In the genomic region with DNA sequence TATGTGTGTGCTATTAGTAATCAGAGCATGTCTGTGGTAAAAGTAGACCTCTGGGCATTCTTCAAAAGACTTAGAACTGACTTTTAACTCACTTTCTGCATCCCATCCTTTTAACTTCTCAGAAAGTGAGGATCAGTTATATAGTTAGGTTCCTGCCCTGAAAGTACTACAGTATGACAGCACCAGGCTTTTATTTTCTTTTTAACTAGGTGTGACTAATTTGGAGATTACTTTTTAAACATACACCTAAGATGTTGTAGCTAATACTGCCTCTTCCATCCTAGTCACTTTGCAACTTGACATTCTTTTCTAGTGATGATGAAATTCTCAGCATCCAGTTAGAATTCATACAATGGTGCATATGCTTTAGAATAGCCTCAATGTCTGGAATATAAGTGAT, we compare ENCODE assay signal across 16 cellular contexts. TPM values are rescaled to one million over a fixed set of nuclear protein-coding genes. Genes with fewer than 3 reads are reported as not detected.
DNase-seq lines count a peak whose midpoint lies in the region; ATAC-seq and TF ChIP-seq lines count a peak whose summit lies in the region.
"Had no signal": no experiment of that assay in that cellular context is flagged by ENCODE, and none has a peak within 500 bp of the region (broad histone marks: within the 10 kb centered on the region; RNA-seq: fewer than 3 reads in every experiment).

No MANE protein-coding gene starts in this region.

- H3K4ac ChIP-seq in IMR-90 (ENCODE audit: low read depth, low read length), result no peak overlapping the region

- H3K79me1 ChIP-seq in IMR-90 (ENCODE audit: low read depth in 1 of 2, low read length in 2 of 2), result peaks cover 0 to 16% of the 10 kb centered on the region in 2 experiments; a peak in 1 of 4 replicates

- H3K27me3 ChIP-seq in IMR-90 (ENCODE audit: control insufficient read depth, insufficient read depth, low read length), result no peaks in the 10 kb centered on the region
- H3K27me3 ChIP-seq: testis had no signal

- no peak overlapping the region for H3K4me2 ChIP-seq in IMR-90 (ENCODE audit: low read depth, low read length)
- H3K4me2 ChIP-seq: SK-N-SH had no signal

- no TSS peak for BruUV-seq in IMR-90 (replicated peaks; lab: Mats Ljungman, UMichigan)

- H2AK9ac ChIP-seq in IMR-90 (replicated peaks; ENCODE audit: low read depth, low read length, poor library complexity), result no peak overlapping the region

- no peak overlapping the region for H2BK15ac ChIP-seq in IMR-90 (ENCODE audit: low read depth, low read length)

- no peak overlapping the region for H3K14ac ChIP-seq in IMR-90 (replicated peaks; ENCODE audit: low read depth, low read length)

- no peak overlapping the region for H3K27ac ChIP-seq in IMR-90 (ENCODE audit: insufficient read depth, low read length)
- H3K27ac ChIP-seq: testis had no signal

- peak; percentile 54 to 56 for ATAC-seq in activated T-cell treated with anti-CD3 and anti-CD28 coated beads, Interleukin-2, amount 50 U/mL, for 4 hours
- ATAC-seq in IMR-90 (ENCODE audit: low read depth), result no peak
- peak; percentile 27 for ATAC-seq in activated naive CD8-positive, alpha-beta T cell treated with anti-CD3 and anti-CD28 coated beads, Interleukin-2, amount 50 U/mL, for 24 hours
- ATAC-seq in stimulated activated memory B cell treated with anti-CD40 and anti-IgM and Interleukin-4, amounts not matched to agents 10 μg/mL and 1 μg/mL and 100 μg/mL, for 72 hours, result no peak
- no peak for ATAC-seq in GM18519 (IDR thresholded peaks at IDR 0.05; ENCODE audit: low FRiP score, unreplicated experiment)

- no peak overlapping the region for H3K18ac ChIP-seq in IMR-90 (ENCODE audit: low read depth, low read length)

- H2BK120ac ChIP-seq in IMR-90 (ENCODE audit: low read depth, low read length), result no peak overlapping the region

- no peaks in the 10 kb centered on the region for H4K20me1 ChIP-seq in IMR-90 (ENCODE audit: insufficient read depth, low read length)

- no peaks in the 10 kb centered on the region for H3K4me1 ChIP-seq in IMR-90 (ENCODE audit: control insufficient read depth, insufficient read depth, low read length)
- H3K4me1 ChIP-seq: testis had no signal

- H3K36me3 Mint-ChIP-seq in activated T-cell treated with anti-CD3 and anti-CD28 coated beads, Interleukin-2, amount 50 U/mL, for 4 hours (ENCODE audit: insufficient read depth), result peaks cover 20% of the 10 kb centered on the region
- peaks cover 4% of the 10 kb centered on the region for H3K36me3 Mint-ChIP-seq in activated naive CD8-positive, alpha-beta T cell treated with anti-CD3 and anti-CD28 coated beads, Interleukin-2, amount 50 U/mL, for 24 hours (ENCODE audit: low read depth)
- H3K36me3 Mint-ChIP-seq in stimulated activated memory B cell treated with anti-CD40 and anti-IgM and Interleukin-4, amounts not matched to agents 10 μg/mL and 1 μg/mL and 100 μg/mL, for 72 hours, result peaks cover 15% of the 10 kb centered on the region

- 0 out of 2 replicates have a peak, but pooled peaks cover 4% of the 10 kb centered on the region for H3K9me1 ChIP-seq in IMR-90 (ENCODE audit: insufficient read depth, low read length)

- H4K5ac ChIP-seq in IMR-90 (ENCODE audit: low read depth, low read length), result no peak overlapping the region

- H2AFZ ChIP-seq in IMR-90 (replicated peaks; ENCODE audit: low read length, poor library complexity), result no peak overlapping the region

- H2BK5ac ChIP-seq in IMR-90 (ENCODE audit: low read depth, low read length, poor library complexity, severe bottlenecking), result no peak overlapping the region

- no peak overlapping the region for H3K4me3 ChIP-seq in IMR-90 (ENCODE audit: insufficient read depth, low read depth, low read length)
- H3K4me3 ChIP-seq: testis had no signal

- intact Hi-C loops in IMR-90 (cut with micrococcal nuclease), result no loop called here

- H4K91ac ChIP-seq in IMR-90 (ENCODE audit: insufficient read depth, low read depth, low read length), result no peak overlapping the region

- no peak for TF ChIP-seq CTCF in IMR-90 (conservative IDR thresholded peaks at IDR 0.05; ENCODE audit: low read depth, low read length)

- no peak overlapping the region for H4K8ac ChIP-seq in IMR-90 (ENCODE audit: low read depth in 2 of 2, low read length in 2 of 2)

- H3K9ac ChIP-seq in IMR-90 (ENCODE audit: low read depth, low read length), result no peak overlapping the region
- H3K9ac ChIP-seq: SK-N-SH had no signal

- peak overlapping the region; percentile 29 for H3K4me3 Mint-ChIP-seq in activated T-cell treated with anti-CD3 and anti-CD28 coated beads, Interleukin-2, amount 50 U/mL, for 4 hours
- H3K4me3 Mint-ChIP-seq in activated naive CD8-positive, alpha-beta T cell treated with anti-CD3 and anti-CD28 coated beads, Interleukin-2, amount 50 U/mL, for 24 hours, result no peak overlapping the region
- no peak overlapping the region for H3K4me3 Mint-ChIP-seq in stimulated activated memory B cell treated with anti-CD40 and anti-IgM and Interleukin-4, amounts not matched to agents 10 μg/mL and 1 μg/mL and 100 μg/mL, for 72 hours

- no peaks in the 10 kb centered on the region for H3K36me3 ChIP-seq in IMR-90 (ENCODE audit: control insufficient read depth, insufficient read depth, low read length)

- in situ Hi-C loops in IMR-90 (cut with MboI; ENCODE audit: low sequenced_read_pairs), result no loop called here

- POLR2A ChIA-PET in IMR-90 (lab: Charles Lee; ENCODE audit: unreplicated experiment), result no interaction called here

- no peak overlapping the region for H2BK20ac ChIP-seq in IMR-90 (ENCODE audit: low read depth, low read length)

- H3K23ac ChIP-seq in IMR-90 (ENCODE audit: low read depth, low read length), result no peak overlapping the region

- H2AK5ac ChIP-seq in IMR-90 (ENCODE audit: low read depth, low read length), result no peak overlapping the region

- dilution Hi-C loops in IMR-90 (cut with HindIII; ENCODE audit: low sequenced_read_pairs, unreplicated experiment), result no loop called here

- no peaks in the 10 kb centered on the region for H3K27me3 Mint-ChIP-seq in activated T-cell treated with anti-CD3 and anti-CD28 coated beads, Interleukin-2, amount 50 U/mL, for 4 hours (ENCODE audit: low read depth)
- H3K27me3 Mint-ChIP-seq in activated naive CD8-positive, alpha-beta T cell treated with anti-CD3 and anti-CD28 coated beads, Interleukin-2, amount 50 U/mL, for 24 hours, result no peaks in the 10 kb centered on the region
- no peaks in the 10 kb centered on the region for H3K27me3 Mint-ChIP-seq in stimulated activated memory B cell treated with anti-CD40 and anti-IgM and Interleukin-4, amounts not matched to agents 10 μg/mL and 1 μg/mL and 100 μg/mL, for 72 hours

- peaks cover 91% of the 10 kb centered on the region for H3K4me1 Mint-ChIP-seq in activated T-cell treated with anti-CD3 and anti-CD28 coated beads, Interleukin-2, amount 50 U/mL, for 4 hours (ENCODE audit: low read depth)
- peaks cover 91% of the 10 kb centered on the region for H3K4me1 Mint-ChIP-seq in activated naive CD8-positive, alpha-beta T cell treated with anti-CD3 and anti-CD28 coated beads, Interleukin-2, amount 50 U/mL, for 24 hours
- peaks cover 82% of the 10 kb centered on the region for H3K4me1 Mint-ChIP-seq in stimulated activated memory B cell treated with anti-CD40 and anti-IgM and Interleukin-4, amounts not matched to agents 10 μg/mL and 1 μg/mL and 100 μg/mL, for 72 hours

- no peak overlapping the region for H3K56ac ChIP-seq in IMR-90 (ENCODE audit: extremely low read depth, insufficient read depth, low read length)

- CTCF ChIA-PET in IMR-90 (lab: Yijun Ruan, JAX), result no interaction called here

- DNase-seq in activated T-cell treated with anti-CD3 and anti-CD28 coated beads, Interleukin-2, amount 50 U/mL, for 4 hours, result no peak
- DNase-seq in activated T-cell treated with anti-CD3 and anti-CD28 coated beads, Interleukin-2, amount 50 U/mL, for 1 hour, result no peak
- DNase-seq in IMR-90 (no peak), putamen (ENCODE audit: low spot score) (no peak), inferior parietal cortex (ENCODE audit: extremely low spot score) (no peak)
- no peak for DNase-seq in activated naive CD8-positive, alpha-beta T cell treated with anti-CD3 and anti-CD28 coated beads, Interleukin-2, amount 50 U/mL, for 24 hours
- DNase-seq: ACHN; activated CD4-positive, alpha-beta T cell treated with anti-CD3 and anti-CD28 coated beads for 48 hours; DMS79 treated with DMSO at 0.1 percent for 48 hours; midbrain; NCI-H1105 treated with DMSO at 0.1 percent for 48 hours; NCI-H510A treated with DMSO at 0.1 percent for 48 hours; SK-N-SH; testis had no signal

- H3K9me3 Mint-ChIP-seq in activated T-cell treated with anti-CD3 and anti-CD28 coated beads, Interleukin-2, amount 50 U/mL, for 4 hours, result no peaks in the 10 kb centered on the region
- H3K9me3 Mint-ChIP-seq in activated naive CD8-positive, alpha-beta T cell treated with anti-CD3 and anti-CD28 coated beads, Interleukin-2, amount 50 U/mL, for 24 hours, result no peaks in the 10 kb centered on the region
- no peaks in the 10 kb centered on the region for H3K9me3 Mint-ChIP-seq in stimulated activated memory B cell treated with anti-CD40 and anti-IgM and Interleukin-4, amounts not matched to agents 10 μg/mL and 1 μg/mL and 100 μg/mL, for 72 hours

- peak overlapping the region; percentile 58 for H3K27ac Mint-ChIP-seq in activated naive CD8-positive, alpha-beta T cell treated with anti-CD3 and anti-CD28 coated beads, Interleukin-2, amount 50 U/mL, for 24 hours
- peak overlapping the region; percentile 98 for H3K27ac Mint-ChIP-seq in stimulated activated memory B cell treated with anti-CD40 and anti-IgM and Interleukin-4, amounts not matched to agents 10 μg/mL and 1 μg/mL and 100 μg/mL, for 72 hours

- no peak for TF ChIP-seq RAD21 in IMR-90 (IDR thresholded peaks at IDR 0.05; ENCODE audit: low read length)

- no peaks in the 10 kb centered on the region for H3K9me3 ChIP-seq in IMR-90 (ENCODE audit: control insufficient read depth, insufficient read depth, low read length)
- H3K9me3 ChIP-seq: SK-N-SH, testis had no signal

- no peak for TF ChIP-seq POLR2A in IMR-90 (IDR thresholded peaks at IDR 0.05; ENCODE audit: low read depth, low read length)

TF ChIP-seq in IMR-90, 13 proteins besides CTCF, POLR2A, EP300 and RAD21:
- TF ChIP-seq FOS (IDR thresholded peaks at IDR 0.05; ENCODE audit: low read depth, low read length) (no peak), RFX5 (IDR thresholded peaks at IDR 0.05; ENCODE audit: low read depth, low read length) (no peak), CEBPB (IDR thresholded peaks at IDR 0.05; ENCODE audit: low read depth, low read length) (peak; percentile 42; the same call in 1 of the 2 replicates), MXI1 (IDR thresholded peaks at IDR 0.05; ENCODE audit: borderline replicate concordance, low read depth, low read length) (no peak), CHD1 (IDR thresholded peaks at IDR 0.05; ENCODE audit: low read depth, low read length) (no peak)

RNA-seq across cellular contexts. Expression of gene RUNX1, which starts 24.6 kb away (rescaled TPM):
- 100 to 1,000 TPM in 1 of 3 donors, 10 to 100 TPM in 2; 91.6 to 116 (median 99.9) TPM for total RNA-seq in activated T-cell treated with anti-CD3 and anti-CD28 coated beads, Interleukin-2, amount 50 U/mL, for 4 hours
- 16.7 and 56.5 TPM in 2 replicates for total RNA-seq in IMR-90 (2012; rRNA removed)
- polyA plus RNA-seq in IMR-90 (2012; rRNA removed), result 34.5 and 45.0 TPM in 2 replicates
- 33.2 and 58.6 TPM in 2 replicates for polyA plus RNA-seq in IMR-90 (2012; cell fraction: cytosol; rRNA removed)
- polyA plus RNA-seq in IMR-90 (2012; cell fraction: nucleus; rRNA removed; ENCODE audit: low replicate concordance), result 85.5 and 137 TPM in 2 replicates

Comparison
In these comparisons a context has a peak if more than half of its experiments do, and no peak if none do; other contexts are left out.
1. ATAC-seq: peak in activated T-cell treated with anti-CD3 and anti-CD28 coated beads, Interleukin-2, amount 50 U/mL, for 4 hours (2 of 2) and activated naive CD8-positive, alpha-beta T cell treated with anti-CD3 and anti-CD28 coated beads, Interleukin-2, amount 50 U/mL, for 24 hours (single experiment); none in IMR-90 (single experiment), stimulated activated memory B cell treated with anti-CD40 and anti-IgM and Interleukin-4, amounts not matched to agents 10 μg/mL and 1 μg/mL and 100 μg/mL, for 72 hours (single experiment) and GM18519 (single experiment).